ENCODE assay signal across 8 cellular contexts in the genomic region with DNA sequence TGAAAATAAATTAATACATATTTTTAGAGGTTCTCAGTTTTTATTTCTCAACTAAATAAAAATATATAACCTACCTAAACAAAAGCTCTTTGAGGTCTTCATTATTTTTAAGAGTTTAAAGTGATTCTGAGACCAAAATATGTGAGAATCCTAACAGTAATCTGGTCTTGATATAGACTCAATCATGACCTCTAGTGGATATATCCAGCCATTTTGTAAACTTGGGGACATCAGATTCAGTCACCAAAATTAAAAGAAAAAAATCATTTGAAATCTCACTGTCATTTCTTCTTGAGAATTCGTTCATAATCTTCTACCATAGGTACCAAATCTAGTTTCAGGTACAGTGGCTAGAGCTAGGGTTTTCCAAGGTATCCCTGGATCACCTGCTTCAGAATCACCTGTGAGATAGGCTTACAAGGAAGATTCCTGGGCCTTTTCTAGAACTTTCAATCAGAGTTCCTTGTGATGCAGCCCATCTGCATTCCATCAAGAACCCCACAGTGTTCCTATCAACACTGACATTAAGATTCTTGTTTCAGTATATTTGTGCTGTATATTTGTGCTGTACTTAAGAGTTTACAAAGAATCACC.
A peak's percentile ranks its signal among the peaks of the same experiment; 100 is the strongest.
DNase-seq lines count a peak whose midpoint lies in the region; ATAC-seq, FAIRE-seq and TF ChIP-seq lines count a peak whose summit lies in the region.

No MANE protein-coding gene starts in this region.

- H3K4me3 ChIP-seq in NB4 (ENCODE audit: low read depth, low read length) (no peak overlapping the region), H1 (ENCODE audit: extremely low read depth in 1 of 4, insufficient read depth in 2 of 4, low read depth in 3 of 4, low read length in 4 of 4) (no peak overlapping the region), prostate gland (no peak overlapping the region)

- no peak overlapping the region for H3K4ac ChIP-seq in H1 (replicated peaks; ENCODE audit: insufficient read length, low read depth, low read length)

- H3K4me2 ChIP-seq in H1 (ENCODE audit: insufficient read depth in 1 of 2, low read depth in 2 of 2, low read length in 2 of 2) = no peak overlapping the region

- no peaks in the 10 kb centered on the region for H3K4me1 Mint-ChIP-seq in T-helper 17 cell

- no peak overlapping the region for H4K91ac ChIP-seq in H1 (replicated peaks; ENCODE audit: insufficient read length, low read length)

- H4K5ac ChIP-seq in H1 (ENCODE audit: insufficient read length, low read depth, low read length) = no peak overlapping the region

- peak; percentile 57 to 66 for TF ChIP-seq RAD21 in H1 (IDR thresholded peaks at IDR 0.05 in 1 of 2, conservative IDR thresholded peaks at IDR 0.05 in 1 of 2; ENCODE audit: low read depth in 2 of 2, low read length in 2 of 2)

- no peak overlapping the region for H3K4me3 Mint-ChIP-seq in T-helper 17 cell

- no peak overlapping the region for H2BK15ac ChIP-seq in H1 (ENCODE audit: low read length)

- no peaks in the 10 kb centered on the region for H4K20me1 ChIP-seq in H1 (replicated peaks in 1 of 2; ENCODE audit: control insufficient read depth in 1 of 2, insufficient read depth in 2 of 2, low read length in 2 of 2)

- H3K27me3 Mint-ChIP-seq in T-helper 17 cell = no peaks in the 10 kb centered on the region

- 0 out of 2 replicates have a peak overlapping the region, but pooled peaks have one; percentile 55 for H2BK12ac ChIP-seq in H1 (ENCODE audit: low read depth, low read length)

- no peaks in the 10 kb centered on the region for H3K79me1 ChIP-seq in H1 (ENCODE audit: low read depth, low read length)

- TF ChIP-seq CTCF in NB4 (IDR thresholded peaks at IDR 0.05; ENCODE audit: low read depth, low read length) (peak; percentile 22), H1 (IDR thresholded peaks at IDR 0.05; ENCODE audit: control extremely low read depth in 1 of 3, insufficient read depth in 1 of 3, low read depth in 1 of 3, low read length in 3 of 3) (peak in 2 of 3 experiments; percentile 16 to 35; a peak in 2 of 4 replicates), prostate gland (IDR thresholded peaks at IDR 0.05) (peak in 2 of 4 experiments; percentile 37 to 43)

- no peak overlapping the region for H3K14ac ChIP-seq in H1 (ENCODE audit: insufficient read length)

- H3K36me3 ChIP-seq in H1 (ENCODE audit: control insufficient read depth in 2 of 4, insufficient read depth in 4 of 4, low read length in 3 of 4) (no peaks in the 10 kb centered on the region), prostate gland (no peaks in the 10 kb centered on the region)

- H3K56ac ChIP-seq in H1 (replicated peaks; ENCODE audit: insufficient read length, low read depth, low read length) = no peak overlapping the region

- FAIRE-seq in GM12892 (lab: Jason Lieb, UNC) (peak; percentile 42), H1 (lab: Jason Lieb, UNC) (peak; percentile 13)

- H3K27ac ChIP-seq in H1 (ENCODE audit: low read depth, low read length) = no peak overlapping the region
- no peak overlapping the region for H3K27ac ChIP-seq in prostate gland

- ATAC-seq in T-helper 17 cell = no peak
- ATAC-seq in sciatic nerve = no peak
- ATAC-seq in GM18861 (IDR thresholded peaks at IDR 0.05; ENCODE audit: unreplicated experiment) = no peak

- no peak for TF ChIP-seq EP300 in H1 (IDR thresholded peaks at IDR 0.05; ENCODE audit: borderline replicate concordance in 1 of 2, low read depth in 2 of 2, low read length in 2 of 2)

- no peak for DNase-seq in GM12892 (ENCODE audit: insufficient read length)
- DNase-seq in NB4 (ENCODE audit: low read depth) = peak; percentile 44
- no peak for DNase-seq in H1 (ENCODE audit: low read depth in 1 of 2, low spot score in 2 of 2)
- peak; percentile 3 for DNase-seq in retina
- no peak for DNase-seq in prostate gland (ENCODE audit: low spot score)
- DNase-seq in T-helper 17 cell = no peak
- DNase-seq in sciatic nerve (ENCODE audit: low spot score) = no peak

- 0 out of 2 replicates have a peak overlapping the region, but pooled peaks have one; percentile 14 for H2AFZ ChIP-seq in H1 (ENCODE audit: low read length)

- POLR2A ChIA-PET in H1 (lab: Charles Lee; ENCODE audit: partially characterized antibody) = no interaction called here

- TF ChIP-seq POLR2A in GM12892 (IDR thresholded peaks at IDR 0.05; ENCODE audit: low read depth, low read length) (no peak), NB4 (IDR thresholded peaks at IDR 0.05; ENCODE audit: extremely low read depth, insufficient read length) (no peak), H1 (IDR thresholded peaks at IDR 0.05; ENCODE audit: control extremely low read depth in 1 of 2, low read depth in 2 of 2, low read length in 2 of 2) (no peak), prostate gland (IDR thresholded peaks at IDR 0.05) (no peak)

- H3K23me2 ChIP-seq in H1 (ENCODE audit: low read depth, low read length) = no peaks in the 10 kb centered on the region

- no peak overlapping the region for H2BK120ac ChIP-seq in H1 (replicated peaks; ENCODE audit: low read depth, low read length)

- CTCF ChIA-PET in H1 (lab: Charles Lee; ENCODE audit: partially characterized antibody) = interaction anchor here (0.7 to 2.4 kb wide), 12 partner anchors 9 to 866 kb away, joined by 3 to 6 read pairs (median 4); a partner anchor contains a TSS

- WGBS in H1 (ENCODE audit: extremely low coverage in 1 of 2, insufficient coverage in 1 of 2, insufficient read length in 1 of 2, insufficient replicate concordance in 2 of 2, low coverage in 1 of 2, low lambda C conversion rate in 2 of 2, missing lambda C conversion rate in 1 of 2), 2 experiments = 9% methylated on average over 1 of the region's 1 CpG; no CpG with 5 or more reads in 1 of the 2 experiments
- WGBS in prostate gland = 33% methylated on average over 1 of the region's 1 CpG

- no peak overlapping the region for H3K9ac ChIP-seq in H1 (replicated peaks in 1 of 4; ENCODE audit: extremely low read depth in 1 of 4, low read depth in 3 of 4, low read length in 3 of 4)

- no peak overlapping the region for H3K23ac ChIP-seq in H1 (ENCODE audit: insufficient read length)

- intact Hi-C loops in prostate gland (cut with DNase I) (loop anchor here (5.0 kb wide), 2 partner anchors 750 to 1205 kb away; a partner anchor contains a TSS), sciatic nerve (cut with DNase I) (no loop called here)

- H2BK5ac ChIP-seq in H1 (ENCODE audit: low read depth, low read length) = no peak overlapping the region

- H3K18ac ChIP-seq in H1 (ENCODE audit: extremely low read depth, low read length) = no peak overlapping the region

- no peak overlapping the region for H2AK5ac ChIP-seq in H1 (ENCODE audit: low read depth, low read length)

- no peak overlapping the region for H2BK20ac ChIP-seq in H1 (ENCODE audit: low read length)

- no peaks in the 10 kb centered on the region for H3K79me2 ChIP-seq in H1 (ENCODE audit: control insufficient read depth in 1 of 2, insufficient read depth in 2 of 2, low read length in 2 of 2)

- H3K4me1 ChIP-seq in H1 (replicated peaks in 1 of 4; ENCODE audit: control insufficient read depth in 3 of 4, insufficient read depth in 4 of 4, low read length in 3 of 4) (peaks cover 0 to 5% (median 0%) of the 10 kb centered on the region in 4 experiments; a peak in 2 of 7 replicates), prostate gland (replicated peaks) (no peaks in the 10 kb centered on the region)

- no peak overlapping the region for H4K8ac ChIP-seq in H1 (ENCODE audit: extremely low read depth, insufficient read depth, low read length)

- H3K36me3 Mint-ChIP-seq in T-helper 17 cell (ENCODE audit: low read depth) = no peaks in the 10 kb centered on the region

- H3K9me3 ChIP-seq in H1 (ENCODE audit: insufficient read depth in 2 of 2, low read depth in 1 of 2, low read length in 1 of 2) (no peaks in the 10 kb centered on the region), prostate gland (no peaks in the 10 kb centered on the region), T-helper 17 cell (ENCODE audit: control insufficient read depth, low read length, poor library complexity, severe bottlenecking) (no peaks in the 10 kb centered on the region)

- H3K27ac Mint-ChIP-seq in T-helper 17 cell = no peak overlapping the region

- H3K27me3 ChIP-seq in H1 (replicated peaks in 1 of 4; ENCODE audit: control insufficient read depth in 3 of 4, extremely low read depth in 1 of 4, insufficient read depth in 3 of 4, low read length in 3 of 4) (no peaks in the 10 kb centered on the region), prostate gland (replicated peaks; ENCODE audit: insufficient read depth) (no peaks in the 10 kb centered on the region)

TF ChIP-seq in H1, 55 proteins besides CTCF, POLR2A, EP300 and RAD21 (continues in another document):
- no peak for TF ChIP-seq PHF8 (conservative IDR thresholded peaks at IDR 0.05; ENCODE audit: low read depth, low read length)
- TF ChIP-seq NRF1 (IDR thresholded peaks at IDR 0.05; ENCODE audit: low read depth, low read length) = no peak
- no peak for TF ChIP-seq RXRA (IDR thresholded peaks at IDR 0.05; ENCODE audit: insufficient read depth, low read depth, low read length)
- no peak for TF ChIP-seq SIRT6 (IDR thresholded peaks at IDR 0.05; ENCODE audit: low read length)
- no peak for TF ChIP-seq SP2 (IDR thresholded peaks at IDR 0.05; ENCODE audit: low read length)
- no peak for TF ChIP-seq CHD2 (IDR thresholded peaks at IDR 0.05; ENCODE audit: low read length)
- no peak for TF ChIP-seq EZH2 (IDR thresholded peaks at IDR 0.05; ENCODE audit: low read depth, low read length, severe bottlenecking)
- no peak for TF ChIP-seq CHD1 (IDR thresholded peaks at IDR 0.05; ENCODE audit: low read depth, low read length)
- TF ChIP-seq CEBPB (IDR thresholded peaks at IDR 0.05; ENCODE audit: low read depth, low read length) = no peak
- TF ChIP-seq GTF2F1 (IDR thresholded peaks at IDR 0.05; ENCODE audit: borderline replicate concordance, low read depth, low read length) = no peak
- TF ChIP-seq, protein P1, sequence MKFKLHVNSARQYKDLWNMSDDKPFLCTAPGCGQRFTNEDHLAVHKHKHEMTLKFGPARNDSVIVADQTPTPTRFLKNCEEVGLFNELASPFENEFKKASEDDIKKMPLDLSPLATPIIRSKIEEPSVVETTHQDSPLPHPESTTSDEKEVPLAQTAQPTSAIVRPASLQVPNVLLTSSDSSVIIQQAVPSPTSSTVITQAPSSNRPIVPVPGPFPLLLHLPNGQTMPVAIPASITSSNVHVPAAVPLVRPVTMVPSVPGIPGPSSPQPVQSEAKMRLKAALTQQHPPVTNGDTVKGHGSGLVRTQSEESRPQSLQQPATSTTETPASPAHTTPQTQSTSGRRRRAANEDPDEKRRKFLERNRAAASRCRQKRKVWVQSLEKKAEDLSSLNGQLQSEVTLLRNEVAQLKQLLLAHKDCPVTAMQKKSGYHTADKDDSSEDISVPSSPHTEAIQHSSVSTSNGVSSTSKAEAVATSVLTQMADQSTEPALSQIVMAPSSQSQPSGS (IDR thresholded peaks at IDR 0.05; ENCODE audit: low read length) = no peak
- no peak for TF ChIP-seq EGR1 (IDR thresholded peaks at IDR 0.05; ENCODE audit: borderline replicate concordance, low read depth, low read length)

Comparison
In these comparisons a context has a peak if more than half of its experiments do, and no peak if none do; other contexts are left out.
1. DNase-seq: peak in NB4 (single experiment) and retina (single experiment); none in GM12892 (single experiment), H1 (0 of 2), prostate gland (single experiment), T-helper 17 cell (0 of 3) and sciatic nerve (single experiment).